Comparison of ENCODE assay signal across 1 cellular context in the genomic region with DNA sequence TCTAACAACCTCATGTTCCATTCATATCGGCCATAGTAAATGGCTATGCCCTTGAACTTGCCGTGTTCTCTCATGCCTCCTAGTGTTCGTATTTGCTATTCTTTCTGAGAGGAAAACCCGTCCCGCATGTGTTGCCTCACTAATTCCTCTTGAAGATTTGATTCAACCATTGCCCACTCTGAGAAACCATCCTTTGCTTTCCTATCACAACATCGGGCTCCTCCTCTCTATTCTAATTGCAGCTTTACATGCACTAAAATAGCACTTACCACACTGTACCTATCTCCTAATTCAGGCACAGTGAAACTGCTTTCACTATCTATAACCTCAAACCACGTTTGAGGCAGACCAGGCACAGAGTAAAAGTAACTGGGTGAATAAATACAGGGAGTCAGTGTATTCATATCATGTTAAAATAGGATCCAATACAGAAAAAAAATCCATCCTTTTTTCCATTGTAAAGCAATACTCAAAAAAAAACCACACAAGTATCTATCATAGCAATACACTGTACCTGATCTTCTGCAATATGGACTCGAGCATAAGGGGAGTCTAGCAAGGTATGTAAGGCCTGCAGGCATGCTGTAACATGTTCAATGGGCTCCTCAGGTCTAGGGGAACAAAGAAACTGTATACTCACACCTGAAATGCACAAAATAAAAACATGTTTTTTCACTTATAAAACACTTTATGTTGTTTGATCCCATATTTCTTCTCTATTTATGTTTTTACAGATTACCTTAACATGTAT.
A peak's percentile ranks its signal among the peaks of the same experiment; 100 is the strongest.
TF ChIP-seq lines count a peak whose summit lies in the region.

No MANE protein-coding gene starts in this region.

TF ChIP-seq in K562, 482 proteins besides CTCF, POLR2A, EP300 and RAD21 (continued from another document):
- TF ChIP-seq, protein P1, sequence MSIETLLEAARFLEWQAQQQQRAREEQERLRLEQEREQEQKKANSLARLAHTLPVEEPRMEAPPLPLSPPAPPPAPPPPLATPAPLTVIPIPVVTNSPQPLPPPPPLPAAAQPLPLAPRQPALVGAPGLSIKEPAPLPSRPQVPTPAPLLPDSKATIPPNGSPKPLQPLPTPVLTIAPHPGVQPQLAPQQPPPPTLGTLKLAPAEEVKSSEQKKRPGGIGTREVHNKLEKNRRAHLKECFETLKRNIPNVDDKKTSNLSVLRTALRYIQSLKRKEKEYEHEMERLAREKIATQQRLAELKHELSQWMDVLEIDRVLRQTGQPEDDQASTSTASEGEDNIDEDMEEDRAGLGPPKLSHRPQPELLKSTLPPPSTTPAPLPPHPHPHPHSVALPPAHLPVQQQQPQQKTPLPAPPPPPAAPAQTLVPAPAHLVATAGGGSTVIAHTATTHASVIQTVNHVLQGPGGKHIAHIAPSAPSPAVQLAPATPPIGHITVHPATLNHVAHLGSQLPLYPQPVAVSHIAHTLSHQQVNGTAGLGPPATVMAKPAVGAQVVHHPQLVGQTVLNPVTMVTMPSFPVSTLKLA (conservative IDR thresholded peaks at IDR 0.05), result 0 out of 4 replicates have a peak, but pooled peaks of 1 of the 2 experiments have one; percentile 20
- TF ChIP-seq SIN3A (IDR thresholded peaks at IDR 0.05; ENCODE audit: borderline replicate concordance in 2 of 2, control insufficient read depth in 1 of 2, low read depth in 2 of 2, low read length in 2 of 2), result no peak
- TF ChIP-seq, protein P2, sequence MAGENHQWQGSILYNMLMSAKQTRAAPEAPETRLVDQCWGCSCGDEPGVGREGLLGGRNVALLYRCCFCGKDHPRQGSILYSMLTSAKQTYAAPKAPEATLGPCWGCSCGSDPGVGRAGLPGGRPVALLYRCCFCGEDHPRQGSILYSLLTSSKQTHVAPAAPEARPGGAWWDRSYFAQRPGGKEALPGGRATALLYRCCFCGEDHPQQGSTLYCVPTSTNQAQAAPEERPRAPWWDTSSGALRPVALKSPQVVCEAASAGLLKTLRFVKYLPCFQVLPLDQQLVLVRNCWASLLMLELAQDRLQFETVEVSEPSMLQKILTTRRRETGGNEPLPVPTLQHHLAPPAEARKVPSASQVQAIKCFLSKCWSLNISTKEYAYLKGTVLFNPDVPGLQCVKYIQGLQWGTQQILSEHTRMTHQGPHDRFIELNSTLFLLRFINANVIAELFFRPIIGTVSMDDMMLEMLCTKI (IDR thresholded peaks at IDR 0.05; ENCODE audit: partially characterized antibody), result no peak
- no peak for TF ChIP-seq WHSC1 (IDR thresholded peaks at IDR 0.05; ENCODE audit: low read length)
- TF ChIP-seq, protein P3, sequence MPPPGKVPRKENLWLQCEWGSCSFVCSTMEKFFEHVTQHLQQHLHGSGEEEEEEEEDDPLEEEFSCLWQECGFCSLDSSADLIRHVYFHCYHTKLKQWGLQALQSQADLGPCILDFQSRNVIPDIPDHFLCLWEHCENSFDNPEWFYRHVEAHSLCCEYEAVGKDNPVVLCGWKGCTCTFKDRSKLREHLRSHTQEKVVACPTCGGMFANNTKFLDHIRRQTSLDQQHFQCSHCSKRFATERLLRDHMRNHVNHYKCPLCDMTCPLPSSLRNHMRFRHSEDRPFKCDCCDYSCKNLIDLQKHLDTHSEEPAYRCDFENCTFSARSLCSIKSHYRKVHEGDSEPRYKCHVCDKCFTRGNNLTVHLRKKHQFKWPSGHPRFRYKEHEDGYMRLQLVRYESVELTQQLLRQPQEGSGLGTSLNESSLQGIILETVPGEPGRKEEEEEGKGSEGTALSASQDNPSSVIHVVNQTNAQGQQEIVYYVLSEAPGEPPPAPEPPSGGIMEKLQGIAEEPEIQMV (tag; conservative IDR thresholded peaks at IDR 0.05; ENCODE audit: low read depth), result no peak
- peak in 1 of 3 experiments; percentile 22 for TF ChIP-seq YY1 (IDR thresholded peaks at IDR 0.05; ENCODE audit: borderline replicate concordance in 1 of 3, control insufficient read depth in 1 of 3, extremely low read depth in 1 of 3, insufficient read depth in 3 of 3, insufficient read length in 1 of 3, insufficient replicate concordance in 2 of 3, low read depth in 1 of 3, low read length in 2 of 3)
- peak; percentile 44; the same call in 1 of the 2 replicates for TF ChIP-seq RB1 (IDR thresholded peaks at IDR 0.05; ENCODE audit: low read depth)
- no peak for TF ChIP-seq KLF16 (IDR thresholded peaks at IDR 0.05)
- TF ChIP-seq, protein P4, sequence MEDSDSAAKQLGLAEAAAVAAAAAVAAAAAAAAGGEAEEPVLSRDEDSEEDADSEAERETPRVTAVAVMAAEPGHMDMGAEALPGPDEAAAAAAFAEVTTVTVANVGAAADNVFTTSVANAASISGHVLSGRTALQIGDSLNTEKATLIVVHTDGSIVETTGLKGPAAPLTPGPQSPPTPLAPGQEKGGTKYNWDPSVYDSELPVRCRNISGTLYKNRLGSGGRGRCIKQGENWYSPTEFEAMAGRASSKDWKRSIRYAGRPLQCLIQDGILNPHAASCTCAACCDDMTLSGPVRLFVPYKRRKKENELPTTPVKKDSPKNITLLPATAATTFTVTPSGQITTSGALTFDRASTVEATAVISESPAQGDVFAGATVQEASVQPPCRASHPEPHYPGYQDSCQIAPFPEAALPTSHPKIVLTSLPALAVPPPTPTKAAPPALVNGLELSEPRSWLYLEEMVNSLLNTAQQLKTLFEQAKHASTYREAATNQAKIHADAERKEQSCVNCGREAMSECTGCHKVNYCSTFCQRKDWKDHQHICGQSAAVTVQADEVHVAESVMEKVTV (CRISPR knock-in tag; IDR thresholded peaks at IDR 0.05), result peak; percentile 57; the same call in 1 of the 2 replicates
- TF ChIP-seq CC2D1A (IDR thresholded peaks at IDR 0.05), result 0 out of 2 replicates have a peak, but pooled peaks have one; percentile 21
- TF ChIP-seq POU5F1 (IDR thresholded peaks at IDR 0.05; ENCODE audit: borderline replicate concordance, low read depth, low read length, partially characterized antibody), result no peak
- TF ChIP-seq NFXL1 (CRISPR knock-in tag; IDR thresholded peaks at IDR 0.05), result no peak
- TF ChIP-seq NCOR1 (IDR thresholded peaks at IDR 0.05), result 0 out of 2 replicates have a peak, but pooled peaks have one; percentile 7
- no peak for TF ChIP-seq PTTG1 (tag; IDR thresholded peaks at IDR 0.05; ENCODE audit: low read depth)
- no peak for TF ChIP-seq FOXJ2 (tag; IDR thresholded peaks at IDR 0.05)
- no peak for TF ChIP-seq ADNP (tag; IDR thresholded peaks at IDR 0.05)
- TF ChIP-seq, protein P5, sequence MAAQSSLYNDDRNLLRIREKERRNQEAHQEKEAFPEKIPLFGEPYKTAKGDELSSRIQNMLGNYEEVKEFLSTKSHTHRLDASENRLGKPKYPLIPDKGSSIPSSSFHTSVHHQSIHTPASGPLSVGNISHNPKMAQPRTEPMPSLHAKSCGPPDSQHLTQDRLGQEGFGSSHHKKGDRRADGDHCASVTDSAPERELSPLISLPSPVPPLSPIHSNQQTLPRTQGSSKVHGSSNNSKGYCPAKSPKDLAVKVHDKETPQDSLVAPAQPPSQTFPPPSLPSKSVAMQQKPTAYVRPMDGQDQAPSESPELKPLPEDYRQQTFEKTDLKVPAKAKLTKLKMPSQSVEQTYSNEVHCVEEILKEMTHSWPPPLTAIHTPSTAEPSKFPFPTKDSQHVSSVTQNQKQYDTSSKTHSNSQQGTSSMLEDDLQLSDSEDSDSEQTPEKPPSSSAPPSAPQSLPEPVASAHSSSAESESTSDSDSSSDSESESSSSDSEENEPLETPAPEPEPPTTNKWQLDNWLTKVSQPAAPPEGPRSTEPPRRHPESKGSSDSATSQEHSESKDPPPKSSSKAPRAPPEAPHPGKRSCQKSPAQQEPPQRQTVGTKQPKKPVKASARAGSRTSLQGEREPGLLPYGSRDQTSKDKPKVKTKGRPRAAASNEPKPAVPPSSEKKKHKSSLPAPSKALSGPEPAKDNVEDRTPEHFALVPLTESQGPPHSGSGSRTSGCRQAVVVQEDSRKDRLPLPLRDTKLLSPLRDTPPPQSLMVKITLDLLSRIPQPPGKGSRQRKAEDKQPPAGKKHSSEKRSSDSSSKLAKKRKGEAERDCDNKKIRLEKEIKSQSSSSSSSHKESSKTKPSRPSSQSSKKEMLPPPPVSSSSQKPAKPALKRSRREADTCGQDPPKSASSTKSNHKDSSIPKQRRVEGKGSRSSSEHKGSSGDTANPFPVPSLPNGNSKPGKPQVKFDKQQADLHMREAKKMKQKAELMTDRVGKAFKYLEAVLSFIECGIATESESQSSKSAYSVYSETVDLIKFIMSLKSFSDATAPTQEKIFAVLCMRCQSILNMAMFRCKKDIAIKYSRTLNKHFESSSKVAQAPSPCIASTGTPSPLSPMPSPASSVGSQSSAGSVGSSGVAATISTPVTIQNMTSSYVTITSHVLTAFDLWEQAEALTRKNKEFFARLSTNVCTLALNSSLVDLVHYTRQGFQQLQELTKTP (IDR thresholded peaks at IDR 0.05; ENCODE audit: low read depth in 1 of 2, partially characterized antibody in 2 of 2), result no peak
- TF ChIP-seq, protein P6, sequence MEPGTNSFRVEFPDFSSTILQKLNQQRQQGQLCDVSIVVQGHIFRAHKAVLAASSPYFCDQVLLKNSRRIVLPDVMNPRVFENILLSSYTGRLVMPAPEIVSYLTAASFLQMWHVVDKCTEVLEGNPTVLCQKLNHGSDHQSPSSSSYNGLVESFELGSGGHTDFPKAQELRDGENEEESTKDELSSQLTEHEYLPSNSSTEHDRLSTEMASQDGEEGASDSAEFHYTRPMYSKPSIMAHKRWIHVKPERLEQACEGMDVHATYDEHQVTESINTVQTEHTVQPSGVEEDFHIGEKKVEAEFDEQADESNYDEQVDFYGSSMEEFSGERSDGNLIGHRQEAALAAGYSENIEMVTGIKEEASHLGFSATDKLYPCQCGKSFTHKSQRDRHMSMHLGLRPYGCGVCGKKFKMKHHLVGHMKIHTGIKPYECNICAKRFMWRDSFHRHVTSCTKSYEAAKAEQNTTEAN (CRISPR knock-in tag; IDR thresholded peaks at IDR 0.05), result no peak
- TF ChIP-seq, protein P7, sequence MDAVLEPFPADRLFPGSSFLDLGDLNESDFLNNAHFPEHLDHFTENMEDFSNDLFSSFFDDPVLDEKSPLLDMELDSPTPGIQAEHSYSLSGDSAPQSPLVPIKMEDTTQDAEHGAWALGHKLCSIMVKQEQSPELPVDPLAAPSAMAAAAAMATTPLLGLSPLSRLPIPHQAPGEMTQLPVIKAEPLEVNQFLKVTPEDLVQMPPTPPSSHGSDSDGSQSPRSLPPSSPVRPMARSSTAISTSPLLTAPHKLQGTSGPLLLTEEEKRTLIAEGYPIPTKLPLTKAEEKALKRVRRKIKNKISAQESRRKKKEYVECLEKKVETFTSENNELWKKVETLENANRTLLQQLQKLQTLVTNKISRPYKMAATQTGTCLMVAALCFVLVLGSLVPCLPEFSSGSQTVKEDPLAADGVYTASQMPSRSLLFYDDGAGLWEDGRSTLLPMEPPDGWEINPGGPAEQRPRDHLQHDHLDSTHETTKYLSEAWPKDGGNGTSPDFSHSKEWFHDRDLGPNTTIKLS (IDR thresholded peaks at IDR 0.05; ENCODE audit: borderline replicate concordance, low read depth), result no peak
- TF ChIP-seq ZNF347 (CRISPR knock-in tag; IDR thresholded peaks at IDR 0.05; ENCODE audit: low read depth), result no peak
- no peak for TF ChIP-seq RBM34 (IDR thresholded peaks at IDR 0.05; ENCODE audit: borderline replicate concordance, insufficient read depth, low read length)
- peak; percentile 54; the same call in 1 of the 2 replicates for TF ChIP-seq SMC3 (conservative IDR thresholded peaks at IDR 0.05; ENCODE audit: insufficient read depth, low read depth, low read length)
- no peak for TF ChIP-seq U2AF1 (optimal IDR thresholded peaks at IDR 0.05; ENCODE audit: low read depth, low read length)
- TF ChIP-seq ARID2 (IDR thresholded peaks at IDR 0.05), result no peak
- no peak for TF ChIP-seq TFAM (CRISPR knock-in tag; conservative IDR thresholded peaks at IDR 0.05)
- TF ChIP-seq CEBPB (tag; IDR thresholded peaks at IDR 0.05), result peak; percentile 48; the same call in 1 of the 2 replicates
- no peak for TF ChIP-seq SMAD2 (IDR thresholded peaks at IDR 0.05; ENCODE audit: low read depth, low read length)
- TF ChIP-seq POLR2AphosphoS2 (IDR thresholded peaks at IDR 0.05; ENCODE audit: low read length), result no peak
- TF ChIP-seq CHCHD3 (CRISPR knock-in tag; IDR thresholded peaks at IDR 0.05), result no peak
TF ChIP-seq in K562: peak in this region for 8.
